In the genomic region with DNA sequence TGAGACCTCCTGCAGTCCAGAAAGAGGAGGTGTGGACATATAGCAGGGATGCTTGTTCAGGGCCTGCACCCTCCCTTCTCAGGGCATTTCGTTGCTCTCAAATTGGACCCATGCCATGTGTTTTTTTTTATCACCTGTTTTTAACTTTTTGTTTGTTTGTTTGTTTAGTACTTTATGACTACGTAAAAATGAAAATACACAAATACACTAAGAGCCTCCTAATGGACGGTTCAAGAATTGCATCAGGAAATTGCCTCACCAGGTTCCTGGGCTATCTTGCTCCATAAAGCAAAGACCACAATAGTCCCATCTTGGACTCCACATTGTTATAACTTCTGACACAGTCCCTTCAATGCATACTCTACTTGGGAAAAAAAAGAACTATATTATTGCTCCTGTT, we compare ENCODE assay signal across 12 cellular contexts.
A peak's percentile ranks its signal among the peaks of the same experiment; 100 is the strongest.
DNase-seq lines count a peak whose midpoint lies in the region; ATAC-seq and TF ChIP-seq lines count a peak whose summit lies in the region.
"Had no signal": no experiment of that assay in that cellular context is flagged by ENCODE, and none has a peak within 500 bp of the region (broad histone marks: within the 10 kb centered on the region; RNA-seq: fewer than 3 reads in every experiment).

No MANE protein-coding gene starts in this region.

- ATAC-seq in SK-N-SH treated with all-trans-retinoic acid at 6 μM for 48 hours = no peak
- ATAC-seq in HG02943 (IDR thresholded peaks at IDR 0.05; ENCODE audit: low read depth, unreplicated experiment) = peak; percentile 68
- ATAC-seq in T-helper 17 cell = no peak

- H3K4me1 Mint-ChIP-seq in T-helper 17 cell = no peaks in the 10 kb centered on the region

- TF ChIP-seq CTCF in SK-N-SH (IDR thresholded peaks at IDR 0.05) (peak; percentile 45), smooth muscle cell (IDR thresholded peaks at IDR 0.05; ENCODE audit: borderline replicate concordance, insufficient read depth, poor library complexity, severe bottlenecking) (peak; percentile 29)

- no peak overlapping the region for H4K8ac ChIP-seq in mesenchymal stem cell (ENCODE audit: low read length)

- no peak overlapping the region for H3K14ac ChIP-seq in mesenchymal stem cell (ENCODE audit: low read length in 2 of 2)

- TF ChIP-seq EP300 in SK-N-SH (IDR thresholded peaks at IDR 0.05; ENCODE audit: borderline replicate concordance in 1 of 2, low read depth in 1 of 2, low read length in 1 of 2) = no peak

- POLR2A ChIA-PET in SK-N-SH (lab: Yijun Ruan, JAX) = no interaction called here

- WGBS in SK-N-SH (ENCODE audit: low lambda C conversion rate) = 3% methylated on average over 3 of the region's 3 CpGs
- 70% methylated on average over 3 of the region's 3 CpGs for WGBS in smooth muscle cell (ENCODE audit: low lambda C conversion rate)
- 94% methylated on average over 1 of the region's 3 CpGs for WGBS in mesenchymal stem cell

- no peaks in the 10 kb centered on the region for H3K36me3 Mint-ChIP-seq in T-helper 17 cell (ENCODE audit: low read depth)

- H3K4me2 ChIP-seq in SK-N-SH (no peak overlapping the region), smooth muscle cell (no peak overlapping the region), mesenchymal stem cell (ENCODE audit: low read length, poor library complexity, severe bottlenecking) (no peak overlapping the region)

- no peak overlapping the region for H3K27ac Mint-ChIP-seq in T-helper 17 cell
- H3K27ac Mint-ChIP-seq: activated T-cell treated with anti-CD3 and anti-CD28 coated beads, Interleukin-2, amount 50 U/mL, for 24 hours had no signal

- H2BK15ac ChIP-seq in mesenchymal stem cell (ENCODE audit: low read depth, poor library complexity, severe bottlenecking) = no peak overlapping the region

- DNase-seq in SK-N-SH (peak; percentile 15), RKO (ENCODE audit: low spot score) (peak; percentile 14), smooth muscle cell (lab: John Stamatoyannopoulos, UW; ENCODE audit: unreplicated experiment) (no peak), T-helper 9 cell (no peak), mesenchymal stem cell (no peak), T-helper 17 cell (no peak)
- DNase-seq: activated T-cell treated with anti-CD3 and anti-CD28 coated beads, Interleukin-2, amount 50 U/mL, for 24 hours; aorta; NCI-H1930; RPMI8226 had no signal

- H3K4me1 ChIP-seq in SK-N-SH (ENCODE audit: control insufficient read depth in 1 of 2, insufficient read depth in 2 of 2, low read depth in 1 of 2, low read length in 1 of 2) (peaks cover 0 to 4% of the 10 kb centered on the region in 2 experiments; a peak in 1 of 4 replicates), smooth muscle cell (ENCODE audit: low read depth) (no peaks in the 10 kb centered on the region), mesenchymal stem cell (ENCODE audit: control insufficient read depth, insufficient read depth, low read depth, low read length) (no peaks in the 10 kb centered on the region)

- H2AK5ac ChIP-seq in mesenchymal stem cell (ENCODE audit: low read length, severe bottlenecking) = no peak overlapping the region

- H3K27ac ChIP-seq in SK-N-SH (ENCODE audit: low read depth in 2 of 2, low read length in 1 of 2) = no peak overlapping the region
- H3K27ac ChIP-seq in smooth muscle cell (ENCODE audit: low read depth) = no peak overlapping the region
- H3K27ac ChIP-seq in mesenchymal stem cell (ENCODE audit: low read length, poor library complexity, severe bottlenecking) = no peak overlapping the region

- no peaks in the 10 kb centered on the region for H4K20me1 ChIP-seq in SK-N-SH (ENCODE audit: insufficient read depth)
- H4K20me1 ChIP-seq in smooth muscle cell (ENCODE audit: low read depth) = no peaks in the 10 kb centered on the region

- H3K36me3 ChIP-seq in SK-N-SH (replicated peaks in 1 of 2; ENCODE audit: control insufficient read depth in 1 of 2, insufficient read depth in 2 of 2, low read length in 1 of 2) = no peaks in the 10 kb centered on the region
- no peaks in the 10 kb centered on the region for H3K36me3 ChIP-seq in smooth muscle cell (ENCODE audit: low read depth)
- no peaks in the 10 kb centered on the region for H3K36me3 ChIP-seq in mesenchymal stem cell (ENCODE audit: control insufficient read depth in 1 of 2, insufficient read depth in 2 of 2, low read depth in 1 of 2, low read length in 2 of 2)

- H4K91ac ChIP-seq in mesenchymal stem cell (ENCODE audit: low read length) = no peak overlapping the region

- H3K23ac ChIP-seq in mesenchymal stem cell (ENCODE audit: low read length in 2 of 2) = no peak overlapping the region

- CTCF ChIA-PET in SK-N-SH (lab: Yijun Ruan, JAX) = interaction anchor here (0.9 to 1.3 kb wide), 4 partner anchors 12 to 96 kb away, joined by 3 to 4 read pairs (median 3); no protein-coding TSS in a partner anchor

- no peaks in the 10 kb centered on the region for H3K79me1 ChIP-seq in mesenchymal stem cell (replicated peaks; ENCODE audit: low read length, poor library complexity, severe bottlenecking)

- no peak overlapping the region for H2BK12ac ChIP-seq in mesenchymal stem cell (ENCODE audit: low read length in 2 of 2)

- H3K4me3 ChIP-seq in SK-N-SH (ENCODE audit: low read depth in 2 of 2, low read length in 1 of 2) (no peak overlapping the region), smooth muscle cell (no peak overlapping the region), mesenchymal stem cell (ENCODE audit: insufficient read depth in 1 of 2, low read depth in 1 of 2, low read length in 2 of 2) (no peak overlapping the region)

- no peak overlapping the region for H2BK5ac ChIP-seq in mesenchymal stem cell (ENCODE audit: low read depth, low read length, poor library complexity, severe bottlenecking)

- no peaks in the 10 kb centered on the region for H3F3A ChIP-seq in SK-N-SH (replicated peaks; ENCODE audit: insufficient read depth)
- no peaks in the 10 kb centered on the region for H3F3A ChIP-seq in smooth muscle cell (ENCODE audit: low read depth)

- no peak overlapping the region for H3K18ac ChIP-seq in mesenchymal stem cell (ENCODE audit: low read depth in 1 of 2, low read length in 2 of 2)

- H2BK120ac ChIP-seq in mesenchymal stem cell (ENCODE audit: low read depth, low read length) = no peak overlapping the region

- H3K9me2 ChIP-seq in SK-N-SH = no peaks in the 10 kb centered on the region

- no peaks in the 10 kb centered on the region for H3K27me3 ChIP-seq in SK-N-SH (ENCODE audit: insufficient read depth)
- H3K27me3 ChIP-seq in smooth muscle cell (ENCODE audit: low read depth) = no peaks in the 10 kb centered on the region
- no peaks in the 10 kb centered on the region for H3K27me3 ChIP-seq in mesenchymal stem cell (ENCODE audit: control insufficient read depth in 1 of 2, insufficient read depth in 1 of 2, low read length in 2 of 2)

- no peak for TF ChIP-seq RAD21 in SK-N-SH (IDR thresholded peaks at IDR 0.05; ENCODE audit: low read length)

- H2AFZ ChIP-seq in SK-N-SH (ENCODE audit: low read depth) = no peak overlapping the region
- H2AFZ ChIP-seq in smooth muscle cell (ENCODE audit: low read depth) = no peak overlapping the region
- H2AFZ ChIP-seq in mesenchymal stem cell (ENCODE audit: low read depth, low read length) = no peak overlapping the region

- H3K27me3 Mint-ChIP-seq in T-helper 17 cell = no peaks in the 10 kb centered on the region
- H3K27me3 Mint-ChIP-seq: activated T-cell treated with anti-CD3 and anti-CD28 coated beads, Interleukin-2, amount 50 U/mL, for 24 hours had no signal

- H3K9ac ChIP-seq in SK-N-SH (no peak overlapping the region), smooth muscle cell (ENCODE audit: low read depth) (no peak overlapping the region), mesenchymal stem cell (ENCODE audit: low read length) (no peak overlapping the region)

- H3K9me3 ChIP-seq in SK-N-SH (no peaks in the 10 kb centered on the region), smooth muscle cell (replicated peaks; ENCODE audit: low read depth) (no peaks in the 10 kb centered on the region), mesenchymal stem cell (ENCODE audit: control insufficient read depth, low read length) (no peaks in the 10 kb centered on the region), T-helper 17 cell (ENCODE audit: control insufficient read depth, low read length, poor library complexity, severe bottlenecking) (peaks cover 3% of the 10 kb centered on the region)

- H3K79me2 ChIP-seq in SK-N-SH (ENCODE audit: insufficient read depth) = no peaks in the 10 kb centered on the region
- no peaks in the 10 kb centered on the region for H3K79me2 ChIP-seq in smooth muscle cell (ENCODE audit: low read depth)

- H3K4me3 Mint-ChIP-seq in T-helper 17 cell = no peak overlapping the region
- H3K4me3 Mint-ChIP-seq: activated T-cell treated with anti-CD3 and anti-CD28 coated beads, Interleukin-2, amount 50 U/mL, for 24 hours had no signal

- no peak overlapping the region for H3K4ac ChIP-seq in mesenchymal stem cell (ENCODE audit: low read depth in 1 of 2, low read length in 2 of 2)

TF ChIP-seq in SK-N-SH, 30 proteins besides CTCF, POLR2A, EP300 and RAD21 (continues in another document):
- TF ChIP-seq MXI1 (IDR thresholded peaks at IDR 0.05; ENCODE audit: low read depth, low read length) (no peak), YY1 (IDR thresholded peaks at IDR 0.05; ENCODE audit: low read depth) (no peak), NRF1 (IDR thresholded peaks at IDR 0.05; ENCODE audit: low read depth, low read length) (no peak)
- TF ChIP-seq, protein P1, sequence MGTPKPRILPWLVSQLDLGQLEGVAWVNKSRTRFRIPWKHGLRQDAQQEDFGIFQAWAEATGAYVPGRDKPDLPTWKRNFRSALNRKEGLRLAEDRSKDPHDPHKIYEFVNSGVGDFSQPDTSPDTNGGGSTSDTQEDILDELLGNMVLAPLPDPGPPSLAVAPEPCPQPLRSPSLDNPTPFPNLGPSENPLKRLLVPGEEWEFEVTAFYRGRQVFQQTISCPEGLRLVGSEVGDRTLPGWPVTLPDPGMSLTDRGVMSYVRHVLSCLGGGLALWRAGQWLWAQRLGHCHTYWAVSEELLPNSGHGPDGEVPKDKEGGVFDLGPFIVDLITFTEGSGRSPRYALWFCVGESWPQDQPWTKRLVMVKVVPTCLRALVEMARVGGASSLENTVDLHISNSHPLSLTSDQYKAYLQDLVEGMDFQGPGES (IDR thresholded peaks at IDR 0.05; ENCODE audit: low read depth, low read length) = no peak

TF ChIP-seq in SK-N-SH treated with all-trans-retinoic acid at 6 μM for 48 hours, 23 proteins besides CTCF, POLR2A, EP300 and RAD21 (continues in another document):
- no peak for TF ChIP-seq ZNF70 (CRISPR knock-in tag; IDR thresholded peaks at IDR 0.05)
- no peak for TF ChIP-seq SNAI2 (CRISPR knock-in tag; IDR thresholded peaks at IDR 0.05)
- no peak for TF ChIP-seq RARB (CRISPR knock-in tag; IDR thresholded peaks at IDR 0.05)
- TF ChIP-seq TOX (CRISPR knock-in tag; IDR thresholded peaks at IDR 0.05; ENCODE audit: borderline replicate concordance) = no peak
- TF ChIP-seq ZFP3 (CRISPR knock-in tag; IDR thresholded peaks at IDR 0.05) = no peak

Comparison
In these comparisons a context has a peak if more than half of its experiments do, and no peak if none do; other contexts are left out.
1. DNase-seq: peak in SK-N-SH (single experiment) and RKO (single experiment); none in smooth muscle cell (single experiment), T-helper 9 cell (single experiment), mesenchymal stem cell (single experiment) and T-helper 17 cell (0 of 3).